1 cellular context compared by ENCODE assay signal in the genomic region with DNA sequence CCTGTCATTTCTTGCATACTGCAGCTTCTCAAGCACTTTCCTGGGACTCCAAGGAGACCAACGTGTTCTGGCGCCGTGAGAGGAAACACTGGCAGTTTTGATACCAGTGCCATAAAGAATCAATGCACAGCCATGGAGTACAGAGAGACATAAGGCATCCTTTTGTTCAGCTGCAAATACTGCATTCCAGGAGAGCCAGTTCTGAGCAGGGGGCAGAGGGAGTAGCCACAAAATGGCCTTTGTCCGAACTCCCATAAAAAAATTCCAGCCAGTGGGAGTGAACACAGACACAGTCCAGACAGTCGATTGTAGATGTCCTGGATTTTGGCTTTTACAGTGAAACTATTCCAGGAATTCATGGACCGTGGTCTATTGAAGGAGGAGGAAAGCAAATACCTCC.
TF ChIP-seq lines count a peak whose summit lies in the region.

No MANE protein-coding gene starts in this region.

TF ChIP-seq in HepG2, 621 proteins besides CTCF, POLR2A, EP300 and RAD21 (continued from another document):
- TF ChIP-seq, protein P1, sequence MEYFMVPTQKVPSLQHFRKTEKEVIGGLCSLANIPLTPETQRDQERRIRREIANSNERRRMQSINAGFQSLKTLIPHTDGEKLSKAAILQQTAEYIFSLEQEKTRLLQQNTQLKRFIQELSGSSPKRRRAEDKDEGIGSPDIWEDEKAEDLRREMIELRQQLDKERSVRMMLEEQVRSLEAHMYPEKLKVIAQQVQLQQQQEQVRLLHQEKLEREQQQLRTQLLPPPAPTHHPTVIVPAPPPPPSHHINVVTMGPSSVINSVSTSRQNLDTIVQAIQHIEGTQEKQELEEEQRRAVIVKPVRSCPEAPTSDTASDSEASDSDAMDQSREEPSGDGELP (IDR thresholded peaks at IDR 0.05; ENCODE audit: borderline replicate concordance, low read depth) = peak; percentile 9; the same call in 1 of the 2 replicates
- TF ChIP-seq PAWR (CRISPR knock-in tag; IDR thresholded peaks at IDR 0.05; ENCODE audit: borderline replicate concordance) (no peak), ZNF644 (CRISPR knock-in tag; IDR thresholded peaks at IDR 0.05; ENCODE audit: low read depth) (0 out of 2 replicates have a peak, but pooled peaks have one; percentile 27), MEIS1 (CRISPR knock-in tag; IDR thresholded peaks at IDR 0.05; ENCODE audit: borderline replicate concordance) (no peak), STAT5B (CRISPR knock-in tag; IDR thresholded peaks at IDR 0.05) (no peak), ZNF746 (CRISPR knock-in tag; IDR thresholded peaks at IDR 0.05) (no peak), ETV5 (CRISPR knock-in tag; IDR thresholded peaks at IDR 0.05; ENCODE audit: borderline replicate concordance) (no peak), SP140L (CRISPR knock-in tag; IDR thresholded peaks at IDR 0.05; ENCODE audit: borderline replicate concordance) (no peak), ZMYM2 (CRISPR knock-in tag; IDR thresholded peaks at IDR 0.05) (no peak), HDAC6 (IDR thresholded peaks at IDR 0.05; ENCODE audit: low read depth, low read length) (no peak), SMAD3 (CRISPR knock-in tag; IDR thresholded peaks at IDR 0.05) (no peak), ATAD3A (CRISPR knock-in tag; IDR thresholded peaks at IDR 0.05) (no peak), TEAD3 (CRISPR knock-in tag; optimal IDR thresholded peaks at IDR 0.05; ENCODE audit: borderline replicate concordance) (peak; percentile 97), ZNF878 (CRISPR knock-in tag; IDR thresholded peaks at IDR 0.05) (no peak), RORA (CRISPR knock-in tag; IDR thresholded peaks at IDR 0.05) (no peak), RBAK (CRISPR knock-in tag; IDR thresholded peaks at IDR 0.05) (no peak), HOXA5 (CRISPR knock-in tag; IDR thresholded peaks at IDR 0.05) (no peak), ZNF619 (CRISPR knock-in tag; IDR thresholded peaks at IDR 0.05) (no peak), PPARG (CRISPR knock-in tag; conservative IDR thresholded peaks at IDR 0.05) (no peak), ZNF781 (CRISPR knock-in tag; IDR thresholded peaks at IDR 0.05; ENCODE audit: borderline replicate concordance, not compliant biosample characterization) (no peak), CREB1 (IDR thresholded peaks at IDR 0.05) (no peak), CREB1 (CRISPR knock-in tag; IDR thresholded peaks at IDR 0.05) (no peak), ZNF530 (CRISPR knock-in tag; IDR thresholded peaks at IDR 0.05; ENCODE audit: low read depth) (no peak), ZNF335 (CRISPR knock-in tag; IDR thresholded peaks at IDR 0.05) (no peak), RARA (CRISPR knock-in tag; IDR thresholded peaks at IDR 0.05) (no peak), POLR2AphosphoS2 (IDR thresholded peaks at IDR 0.05; ENCODE audit: low read depth, low read length) (no peak), ZFP1 (CRISPR knock-in tag; IDR thresholded peaks at IDR 0.05) (no peak), ZNF572 (CRISPR knock-in tag; IDR thresholded peaks at IDR 0.05) (no peak), HNRNPL (IDR thresholded peaks at IDR 0.05; ENCODE audit: low read depth, low read length) (no peak), RBFOX2 (IDR thresholded peaks at IDR 0.05; ENCODE audit: low read depth, low read length) (no peak)
- TF ChIP-seq, protein P2, sequence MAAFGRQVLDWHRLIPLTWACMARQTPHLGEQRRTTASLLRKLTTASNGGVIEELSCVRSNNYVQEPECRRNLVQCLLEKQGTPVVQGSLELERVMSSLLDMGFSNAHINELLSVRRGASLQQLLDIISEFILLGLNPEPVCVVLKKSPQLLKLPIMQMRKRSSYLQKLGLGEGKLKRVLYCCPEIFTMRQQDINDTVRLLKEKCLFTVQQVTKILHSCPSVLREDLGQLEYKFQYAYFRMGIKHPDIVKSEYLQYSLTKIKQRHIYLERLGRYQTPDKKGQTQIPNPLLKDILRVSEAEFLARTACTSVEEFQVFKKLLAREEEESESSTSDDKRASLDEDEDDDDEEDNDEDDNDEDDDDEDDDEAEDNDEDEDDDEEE (CRISPR knock-in tag; IDR thresholded peaks at IDR 0.05) = no peak
- TF ChIP-seq, protein P3, sequence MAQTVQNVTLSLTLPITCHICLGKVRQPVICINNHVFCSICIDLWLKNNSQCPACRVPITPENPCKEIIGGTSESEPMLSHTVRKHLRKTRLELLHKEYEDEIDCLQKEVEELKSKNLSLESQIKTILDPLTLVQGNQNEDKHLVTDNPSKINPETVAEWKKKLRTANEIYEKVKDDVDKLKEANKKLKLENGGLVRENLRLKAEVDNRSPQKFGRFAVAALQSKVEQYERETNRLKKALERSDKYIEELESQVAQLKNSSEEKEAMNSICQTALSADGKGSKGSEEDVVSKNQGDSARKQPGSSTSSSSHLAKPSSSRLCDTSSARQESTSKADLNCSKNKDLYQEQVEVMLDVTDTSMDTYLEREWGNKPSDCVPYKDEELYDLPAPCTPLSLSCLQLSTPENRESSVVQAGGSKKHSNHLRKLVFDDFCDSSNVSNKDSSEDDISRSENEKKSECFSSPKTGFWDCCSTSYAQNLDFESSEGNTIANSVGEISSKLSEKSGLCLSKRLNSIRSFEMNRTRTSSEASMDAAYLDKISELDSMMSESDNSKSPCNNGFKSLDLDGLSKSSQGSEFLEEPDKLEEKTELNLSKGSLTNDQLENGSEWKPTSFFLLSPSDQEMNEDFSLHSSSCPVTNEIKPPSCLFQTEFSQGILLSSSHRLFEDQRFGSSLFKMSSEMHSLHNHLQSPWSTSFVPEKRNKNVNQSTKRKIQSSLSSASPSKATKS (CRISPR knock-in tag; IDR thresholded peaks at IDR 0.05) = no peak
- TF ChIP-seq, protein P4, sequence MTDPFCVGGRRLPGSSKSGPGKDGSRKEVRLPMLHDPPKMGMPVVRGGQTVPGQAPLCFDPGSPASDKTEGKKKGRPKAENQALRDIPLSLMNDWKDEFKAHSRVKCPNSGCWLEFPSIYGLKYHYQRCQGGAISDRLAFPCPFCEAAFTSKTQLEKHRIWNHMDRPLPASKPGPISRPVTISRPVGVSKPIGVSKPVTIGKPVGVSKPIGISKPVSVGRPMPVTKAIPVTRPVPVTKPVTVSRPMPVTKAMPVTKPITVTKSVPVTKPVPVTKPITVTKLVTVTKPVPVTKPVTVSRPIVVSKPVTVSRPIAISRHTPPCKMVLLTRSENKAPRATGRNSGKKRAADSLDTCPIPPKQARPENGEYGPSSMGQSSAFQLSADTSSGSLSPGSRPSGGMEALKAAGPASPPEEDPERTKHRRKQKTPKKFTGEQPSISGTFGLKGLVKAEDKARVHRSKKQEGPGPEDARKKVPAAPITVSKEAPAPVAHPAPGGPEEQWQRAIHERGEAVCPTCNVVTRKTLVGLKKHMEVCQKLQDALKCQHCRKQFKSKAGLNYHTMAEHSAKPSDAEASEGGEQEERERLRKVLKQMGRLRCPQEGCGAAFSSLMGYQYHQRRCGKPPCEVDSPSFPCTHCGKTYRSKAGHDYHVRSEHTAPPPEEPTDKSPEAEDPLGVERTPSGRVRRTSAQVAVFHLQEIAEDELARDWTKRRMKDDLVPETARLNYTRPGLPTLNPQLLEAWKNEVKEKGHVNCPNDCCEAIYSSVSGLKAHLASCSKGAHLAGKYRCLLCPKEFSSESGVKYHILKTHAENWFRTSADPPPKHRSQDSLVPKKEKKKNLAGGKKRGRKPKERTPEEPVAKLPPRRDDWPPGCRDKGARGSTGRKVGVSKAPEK (CRISPR knock-in tag; IDR thresholded peaks at IDR 0.05; ENCODE audit: borderline replicate concordance) = no peak
- TF ChIP-seq, protein P5, sequence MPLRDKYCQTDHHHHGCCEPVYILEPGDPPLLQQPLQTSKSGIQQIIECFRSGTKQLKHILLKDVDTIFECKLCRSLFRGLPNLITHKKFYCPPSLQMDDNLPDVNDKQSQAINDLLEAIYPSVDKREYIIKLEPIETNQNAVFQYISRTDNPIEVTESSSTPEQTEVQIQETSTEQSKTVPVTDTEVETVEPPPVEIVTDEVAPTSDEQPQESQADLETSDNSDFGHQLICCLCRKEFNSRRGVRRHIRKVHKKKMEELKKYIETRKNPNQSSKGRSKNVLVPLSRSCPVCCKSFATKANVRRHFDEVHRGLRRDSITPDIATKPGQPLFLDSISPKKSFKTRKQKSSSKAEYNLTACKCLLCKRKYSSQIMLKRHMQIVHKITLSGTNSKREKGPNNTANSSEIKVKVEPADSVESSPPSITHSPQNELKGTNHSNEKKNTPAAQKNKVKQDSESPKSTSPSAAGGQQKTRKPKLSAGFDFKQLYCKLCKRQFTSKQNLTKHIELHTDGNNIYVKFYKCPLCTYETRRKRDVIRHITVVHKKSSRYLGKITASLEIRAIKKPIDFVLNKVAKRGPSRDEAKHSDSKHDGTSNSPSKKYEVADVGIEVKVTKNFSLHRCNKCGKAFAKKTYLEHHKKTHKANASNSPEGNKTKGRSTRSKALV (CRISPR knock-in tag; IDR thresholded peaks at IDR 0.05) = no peak
- TF ChIP-seq, protein P6, sequence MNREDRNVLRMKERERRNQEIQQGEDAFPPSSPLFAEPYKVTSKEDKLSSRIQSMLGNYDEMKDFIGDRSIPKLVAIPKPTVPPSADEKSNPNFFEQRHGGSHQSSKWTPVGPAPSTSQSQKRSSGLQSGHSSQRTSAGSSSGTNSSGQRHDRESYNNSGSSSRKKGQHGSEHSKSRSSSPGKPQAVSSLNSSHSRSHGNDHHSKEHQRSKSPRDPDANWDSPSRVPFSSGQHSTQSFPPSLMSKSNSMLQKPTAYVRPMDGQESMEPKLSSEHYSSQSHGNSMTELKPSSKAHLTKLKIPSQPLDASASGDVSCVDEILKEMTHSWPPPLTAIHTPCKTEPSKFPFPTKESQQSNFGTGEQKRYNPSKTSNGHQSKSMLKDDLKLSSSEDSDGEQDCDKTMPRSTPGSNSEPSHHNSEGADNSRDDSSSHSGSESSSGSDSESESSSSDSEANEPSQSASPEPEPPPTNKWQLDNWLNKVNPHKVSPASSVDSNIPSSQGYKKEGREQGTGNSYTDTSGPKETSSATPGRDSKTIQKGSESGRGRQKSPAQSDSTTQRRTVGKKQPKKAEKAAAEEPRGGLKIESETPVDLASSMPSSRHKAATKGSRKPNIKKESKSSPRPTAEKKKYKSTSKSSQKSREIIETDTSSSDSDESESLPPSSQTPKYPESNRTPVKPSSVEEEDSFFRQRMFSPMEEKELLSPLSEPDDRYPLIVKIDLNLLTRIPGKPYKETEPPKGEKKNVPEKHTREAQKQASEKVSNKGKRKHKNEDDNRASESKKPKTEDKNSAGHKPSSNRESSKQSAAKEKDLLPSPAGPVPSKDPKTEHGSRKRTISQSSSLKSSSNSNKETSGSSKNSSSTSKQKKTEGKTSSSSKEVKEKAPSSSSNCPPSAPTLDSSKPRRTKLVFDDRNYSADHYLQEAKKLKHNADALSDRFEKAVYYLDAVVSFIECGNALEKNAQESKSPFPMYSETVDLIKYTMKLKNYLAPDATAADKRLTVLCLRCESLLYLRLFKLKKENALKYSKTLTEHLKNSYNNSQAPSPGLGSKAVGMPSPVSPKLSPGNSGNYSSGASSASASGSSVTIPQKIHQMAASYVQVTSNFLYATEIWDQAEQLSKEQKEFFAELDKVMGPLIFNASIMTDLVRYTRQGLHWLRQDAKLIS (CRISPR knock-in tag; IDR thresholded peaks at IDR 0.05) = no peak
